ENCODE assay signal across 1 cellular context in the genomic region with DNA sequence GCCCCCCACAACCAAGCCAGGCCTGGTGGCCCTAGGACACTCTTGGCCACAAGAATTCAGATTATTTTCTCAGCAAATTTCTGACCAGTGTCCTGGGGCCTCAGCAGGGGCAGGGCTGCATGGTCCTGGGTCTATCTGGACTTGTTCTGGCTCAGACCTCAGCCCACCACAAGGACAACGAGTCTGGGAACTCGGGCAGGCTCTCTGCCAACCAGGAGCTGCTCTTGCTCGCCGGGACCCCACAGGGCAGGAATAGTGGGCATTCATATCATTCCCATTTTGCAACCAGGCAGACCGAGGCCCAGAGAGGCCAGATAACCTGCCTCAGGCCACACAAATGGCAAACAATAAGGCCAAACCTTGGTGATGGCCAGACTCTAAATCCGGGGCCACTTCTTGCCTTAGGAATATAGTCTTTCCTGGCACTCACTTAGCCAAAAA.
TF ChIP-seq lines count a peak whose summit lies in the region.

No MANE protein-coding gene starts in this region.

TF ChIP-seq in SK-N-SH, 30 proteins besides CTCF, POLR2A, EP300 and RAD21 (continued from another document):
- TF ChIP-seq, protein P1, sequence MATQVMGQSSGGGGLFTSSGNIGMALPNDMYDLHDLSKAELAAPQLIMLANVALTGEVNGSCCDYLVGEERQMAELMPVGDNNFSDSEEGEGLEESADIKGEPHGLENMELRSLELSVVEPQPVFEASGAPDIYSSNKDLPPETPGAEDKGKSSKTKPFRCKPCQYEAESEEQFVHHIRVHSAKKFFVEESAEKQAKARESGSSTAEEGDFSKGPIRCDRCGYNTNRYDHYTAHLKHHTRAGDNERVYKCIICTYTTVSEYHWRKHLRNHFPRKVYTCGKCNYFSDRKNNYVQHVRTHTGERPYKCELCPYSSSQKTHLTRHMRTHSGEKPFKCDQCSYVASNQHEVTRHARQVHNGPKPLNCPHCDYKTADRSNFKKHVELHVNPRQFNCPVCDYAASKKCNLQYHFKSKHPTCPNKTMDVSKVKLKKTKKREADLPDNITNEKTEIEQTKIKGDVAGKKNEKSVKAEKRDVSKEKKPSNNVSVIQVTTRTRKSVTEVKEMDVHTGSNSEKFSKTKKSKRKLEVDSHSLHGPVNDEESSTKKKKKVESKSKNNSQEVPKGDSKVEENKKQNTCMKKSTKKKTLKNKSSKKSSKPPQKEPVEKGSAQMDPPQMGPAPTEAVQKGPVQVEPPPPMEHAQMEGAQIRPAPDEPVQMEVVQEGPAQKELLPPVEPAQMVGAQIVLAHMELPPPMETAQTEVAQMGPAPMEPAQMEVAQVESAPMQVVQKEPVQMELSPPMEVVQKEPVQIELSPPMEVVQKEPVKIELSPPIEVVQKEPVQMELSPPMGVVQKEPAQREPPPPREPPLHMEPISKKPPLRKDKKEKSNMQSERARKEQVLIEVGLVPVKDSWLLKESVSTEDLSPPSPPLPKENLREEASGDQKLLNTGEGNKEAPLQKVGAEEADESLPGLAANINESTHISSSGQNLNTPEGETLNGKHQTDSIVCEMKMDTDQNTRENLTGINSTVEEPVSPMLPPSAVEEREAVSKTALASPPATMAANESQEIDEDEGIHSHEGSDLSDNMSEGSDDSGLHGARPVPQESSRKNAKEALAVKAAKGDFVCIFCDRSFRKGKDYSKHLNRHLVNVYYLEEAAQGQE (IDR thresholded peaks at IDR 0.05; ENCODE audit: low read depth, low read length): no peak
- TF ChIP-seq MEF2A (IDR thresholded peaks at IDR 0.05; ENCODE audit: borderline replicate concordance, low read depth): no peak
- no peak for TF ChIP-seq SIN3A (IDR thresholded peaks at IDR 0.05; ENCODE audit: borderline replicate concordance, low read depth, low read length)
- TF ChIP-seq EZH2phosphoT487 (IDR thresholded peaks at IDR 0.05; ENCODE audit: borderline replicate concordance, low read depth): no peak
- TF ChIP-seq TCF12 (IDR thresholded peaks at IDR 0.05): no peak
- no peak for TF ChIP-seq YY1 (IDR thresholded peaks at IDR 0.05; ENCODE audit: low read depth)
- TF ChIP-seq POLR2AphosphoS5 (IDR thresholded peaks at IDR 0.05; ENCODE audit: low read depth, low read length): no peak
- TF ChIP-seq, protein P2, sequence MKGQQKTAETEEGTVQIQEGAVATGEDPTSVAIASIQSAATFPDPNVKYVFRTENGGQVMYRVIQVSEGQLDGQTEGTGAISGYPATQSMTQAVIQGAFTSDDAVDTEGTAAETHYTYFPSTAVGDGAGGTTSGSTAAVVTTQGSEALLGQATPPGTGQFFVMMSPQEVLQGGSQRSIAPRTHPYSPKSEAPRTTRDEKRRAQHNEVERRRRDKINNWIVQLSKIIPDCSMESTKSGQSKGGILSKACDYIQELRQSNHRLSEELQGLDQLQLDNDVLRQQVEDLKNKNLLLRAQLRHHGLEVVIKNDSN (IDR thresholded peaks at IDR 0.05; ENCODE audit: borderline replicate concordance, low read depth): no peak
- TF ChIP-seq, protein P3, sequence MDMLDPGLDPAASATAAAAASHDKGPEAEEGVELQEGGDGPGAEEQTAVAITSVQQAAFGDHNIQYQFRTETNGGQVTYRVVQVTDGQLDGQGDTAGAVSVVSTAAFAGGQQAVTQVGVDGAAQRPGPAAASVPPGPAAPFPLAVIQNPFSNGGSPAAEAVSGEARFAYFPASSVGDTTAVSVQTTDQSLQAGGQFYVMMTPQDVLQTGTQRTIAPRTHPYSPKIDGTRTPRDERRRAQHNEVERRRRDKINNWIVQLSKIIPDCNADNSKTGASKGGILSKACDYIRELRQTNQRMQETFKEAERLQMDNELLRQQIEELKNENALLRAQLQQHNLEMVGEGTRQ (IDR thresholded peaks at IDR 0.05; ENCODE audit: borderline replicate concordance, low read depth, low read length): no peak
- no peak for TF ChIP-seq GATA2 (CRISPR knock-in tag; IDR thresholded peaks at IDR 0.05)
- TF ChIP-seq, protein P4, sequence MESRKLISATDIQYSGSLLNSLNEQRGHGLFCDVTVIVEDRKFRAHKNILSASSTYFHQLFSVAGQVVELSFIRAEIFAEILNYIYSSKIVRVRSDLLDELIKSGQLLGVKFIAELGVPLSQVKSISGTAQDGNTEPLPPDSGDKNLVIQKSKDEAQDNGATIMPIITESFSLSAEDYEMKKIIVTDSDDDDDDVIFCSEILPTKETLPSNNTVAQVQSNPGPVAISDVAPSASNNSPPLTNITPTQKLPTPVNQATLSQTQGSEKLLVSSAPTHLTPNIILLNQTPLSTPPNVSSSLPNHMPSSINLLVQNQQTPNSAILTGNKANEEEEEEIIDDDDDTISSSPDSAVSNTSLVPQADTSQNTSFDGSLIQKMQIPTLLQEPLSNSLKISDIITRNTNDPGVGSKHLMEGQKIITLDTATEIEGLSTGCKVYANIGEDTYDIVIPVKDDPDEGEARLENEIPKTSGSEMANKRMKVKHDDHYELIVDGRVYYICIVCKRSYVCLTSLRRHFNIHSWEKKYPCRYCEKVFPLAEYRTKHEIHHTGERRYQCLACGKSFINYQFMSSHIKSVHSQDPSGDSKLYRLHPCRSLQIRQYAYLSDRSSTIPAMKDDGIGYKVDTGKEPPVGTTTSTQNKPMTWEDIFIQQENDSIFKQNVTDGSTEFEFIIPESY (IDR thresholded peaks at IDR 0.05; ENCODE audit: borderline replicate concordance, low read depth): no peak
- TF ChIP-seq MXI1 (IDR thresholded peaks at IDR 0.05; ENCODE audit: low read depth, low read length): no peak
